ENCODE assay signal across 8 cellular contexts in genomic region chr1:229342902-229343587, GRCh38. TPM values are rescaled to one million over a fixed set of nuclear protein-coding genes. Genes with fewer than 3 reads are reported as not detected.
DNase-seq lines count a peak whose midpoint lies in the region; ATAC-seq and TF ChIP-seq lines count a peak whose summit lies in the region.

TSS of gene CCSAP (minus strand) at chr1:229343047. CDS start at chr1:229342465, 582 bp downstream.

- H3K4me1 Mint-ChIP-seq in endothelial cell (ENCODE audit: unreplicated experiment), result peaks cover 29% of the 10 kb centered on the region

- H3K9me3 Mint-ChIP-seq in endothelial cell (ENCODE audit: unreplicated experiment), result no peaks in the 10 kb centered on the region

- H3K36me3 Mint-ChIP-seq in endothelial cell (ENCODE audit: low read depth, unreplicated experiment), result peaks cover 5% of the 10 kb centered on the region

- peak within 1 kb of the TSS; percentile 96 for H3K4me3 Mint-ChIP-seq in endothelial cell (ENCODE audit: unreplicated experiment)

- DNase-seq in activated gamma-delta T cell treated with Interleukin-2 at 50 U/mL for 16 hours (peak; percentile 47), activated gamma-delta T cell (lab: John Stamatoyannopoulos, UW) (no peak), NCI-H2171 treated with DMSO at 0.1 percent for 48 hours (lab: John Stamatoyannopoulos, UW) (peak; percentile 65), endothelial cell (ENCODE audit: low spot score) (no peak), midbrain (lab: John Stamatoyannopoulos, UW) (peak; percentile 75)
- peak; percentile 80 for DNase-seq in activated CD8-positive, alpha-beta memory T cell treated with anti-CD3 and anti-CD28 coated beads for 24 hours
- DNase-seq in stimulated activated CD8-positive, alpha-beta memory T cell treated with anti-CD3 and anti-CD28 coated beads, Interleukin-4, amount 100 ng/mL, for 1 hour (ENCODE audit: low read depth in 2 of 2, low spot score in 1 of 2), result peak; percentile 26 to 28

- peaks cover 23% of the 10 kb centered on the region for H3K27me3 Mint-ChIP-seq in endothelial cell (ENCODE audit: unreplicated experiment)

- peak within 1 kb of the TSS; percentile 62 for H3K27ac Mint-ChIP-seq in endothelial cell (ENCODE audit: unreplicated experiment)

- no peak for TF ChIP-seq CTCF in endothelial cell (IDR thresholded peaks at IDR 0.05; ENCODE audit: unreplicated experiment)

- peak; percentile 40 for ATAC-seq in HG02840 (IDR thresholded peaks at IDR 0.05; ENCODE audit: low FRiP score, unreplicated experiment)

RNA-seq across cellular contexts. Expression of gene CCSAP, which starts in this region (rescaled TPM):
- 6.7 TPM for total RNA-seq in endothelial cell (ENCODE audit: unreplicated experiment)

Comparison
In these comparisons a context has a peak if more than half of its experiments do, and no peak if none do; other contexts are left out.
1. DNase-seq: peak in activated gamma-delta T cell treated with Interleukin-2 at 50 U/mL for 16 hours (single experiment), NCI-H2171 treated with DMSO at 0.1 percent for 48 hours (single experiment), activated CD8-positive, alpha-beta memory T cell treated with anti-CD3 and anti-CD28 coated beads for 24 hours (single experiment), midbrain (single experiment) and stimulated activated CD8-positive, alpha-beta memory T cell treated with anti-CD3 and anti-CD28 coated beads, Interleukin-4, amount 100 ng/mL, for 1 hour (2 of 2); none in activated gamma-delta T cell (single experiment) and endothelial cell (single experiment).